Comparison of ENCODE assay signal across 8 cellular contexts in the genomic region with DNA sequence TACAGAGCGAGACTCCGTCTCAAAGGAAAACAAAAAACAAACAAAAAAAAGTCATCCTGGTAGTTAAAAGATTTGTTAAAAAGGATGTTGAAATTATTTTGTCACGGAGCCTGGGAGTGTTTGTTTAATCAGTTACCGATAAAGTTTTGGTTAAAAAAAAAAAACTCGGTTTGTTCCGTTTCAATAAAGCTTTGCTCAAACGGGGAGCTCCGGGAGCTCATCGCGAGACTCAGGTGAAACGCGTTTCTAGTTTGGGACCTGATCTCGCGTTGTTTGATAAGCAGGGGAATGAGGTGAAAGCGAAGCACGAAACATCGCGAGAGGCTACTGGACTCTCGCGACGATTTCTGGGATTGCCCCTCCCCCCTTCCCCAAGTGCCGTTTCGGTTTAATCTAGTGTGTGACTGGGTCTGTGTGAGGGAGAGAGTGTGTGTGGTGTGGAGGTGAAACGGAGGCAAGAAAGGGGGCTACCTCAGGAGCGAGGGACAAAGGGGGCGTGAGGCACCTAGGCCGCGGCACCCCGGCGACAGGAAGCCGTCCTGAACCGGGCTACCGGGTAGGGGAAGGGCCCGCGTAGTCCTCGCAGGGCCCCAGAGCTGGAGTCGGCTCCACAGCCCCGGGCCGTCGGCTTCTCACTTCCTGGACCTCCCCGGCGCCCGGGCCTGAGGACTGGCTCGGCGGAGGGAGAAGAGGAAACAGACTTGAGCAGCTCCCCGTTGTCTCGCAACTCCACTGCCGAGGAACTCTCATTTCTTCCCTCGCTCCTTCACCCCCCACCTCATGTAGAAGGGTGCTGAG. TPM values are rescaled to one million over a fixed set of nuclear protein-coding genes. Genes with fewer than 3 reads are reported as not detected.
DNase-seq lines count a peak whose midpoint lies in the region; ATAC-seq and TF ChIP-seq lines count a peak whose summit lies in the region.

Gene CDK12, plus strand, starts transcription at position 374 of the 798 bp plus-strand sequence. CDS start 586 bp downstream, outside the sequence.

- H3F3A ChIP-seq in DOHH2 (ENCODE audit: control insufficient read depth, insufficient read depth), result no peaks in the 10 kb centered on the region; the same call in 1 of the 2 replicates

- H3K27ac Mint-ChIP-seq in activated T-helper 2 cell treated with anti-CD3 and anti-CD28 coated beads, Interferon-gamma antibody, Interleukin-2, Interleukin-4, amounts not matched to agents 10 μg/mL and 5 μg/mL and 100 μg/mL, durations not matched to agents 14 hours and 24 hours and 36 hours, result peak within 1 kb of the TSS; percentile 99
- peak within 1 kb of the TSS; percentile 94 to 100 (median 96) for H3K27ac Mint-ChIP-seq in naive thymus-derived CD8-positive, alpha-beta T cell

- TF ChIP-seq CTCF in DOHH2 (IDR thresholded peaks at IDR 0.05; ENCODE audit: low read depth, low read length, poor library complexity, severe bottlenecking), result no peak
- TF ChIP-seq CTCF in RWPE2 (IDR thresholded peaks at IDR 0.05; ENCODE audit: poor library complexity, severe bottlenecking), result no peak
- no peak for TF ChIP-seq CTCF in fibroblast of mammary gland (conservative IDR thresholded peaks at IDR 0.05; ENCODE audit: control insufficient read depth, insufficient read depth, low read depth, low read length)

- POLR2A ChIA-PET in naive thymus-derived CD8-positive, alpha-beta T cell (lab: Charles Lee), result interaction anchor here (0.5 to 4.2 kb wide), 21 partner anchors 11 to 856 kb away, joined by 3 to 153 read pairs (median 3); partner anchors contain the start of genes CASC3, FBXL20, LRRC3C and MED1

- H3K27ac ChIP-seq in DOHH2 (ENCODE audit: low read depth, low read length) (peak within 1 kb of the TSS; percentile 81), RWPE2 (ENCODE audit: poor library complexity, severe bottlenecking) (peak within 1 kb of the TSS; percentile 75)

- H3K4me3 Mint-ChIP-seq in activated T-helper 2 cell treated with anti-CD3 and anti-CD28 coated beads, Interferon-gamma antibody, Interleukin-2, Interleukin-4, amounts not matched to agents 10 μg/mL and 5 μg/mL and 100 μg/mL, durations not matched to agents 14 hours and 24 hours and 36 hours (ENCODE audit: low read depth), result peak within 1 kb of the TSS; percentile 96
- peak within 1 kb of the TSS; percentile 88 to 99 (median 96) for H3K4me3 Mint-ChIP-seq in naive thymus-derived CD8-positive, alpha-beta T cell

- peaks cover 23% of the 10 kb centered on the region for H4K20me1 ChIP-seq in DOHH2 (ENCODE audit: control insufficient read depth, insufficient read depth, low read depth, low read length)

- peaks cover 39% of the 10 kb centered on the region for H3K36me3 Mint-ChIP-seq in activated T-helper 2 cell treated with anti-CD3 and anti-CD28 coated beads, Interferon-gamma antibody, Interleukin-2, Interleukin-4, amounts not matched to agents 10 μg/mL and 5 μg/mL and 100 μg/mL, durations not matched to agents 14 hours and 24 hours and 36 hours (ENCODE audit: low read depth)
- peaks cover 0 to 14% (median 0%) of the 10 kb centered on the region in 3 donors for H3K36me3 Mint-ChIP-seq in naive thymus-derived CD8-positive, alpha-beta T cell

- peak within 1 kb of the TSS; percentile 99 for H3K4me2 ChIP-seq in DOHH2 (ENCODE audit: low read length)

- intact Hi-C loops in activated T-helper 2 cell treated with anti-CD3 and anti-CD28 coated beads, Interferon-gamma antibody, Interleukin-2, Interleukin-4, amounts not matched to agents 10 μg/mL and 5 μg/mL and 100 μg/mL, durations not matched to agents 14 hours and 24 hours and 36 hours (cut with micrococcal nuclease), result loop anchor here (1.0 to 5.0 kb wide), 3 partner anchors 10 to 254 kb away; partner anchors contain the start of gene MED1

- ATAC-seq in RWPE2 (ENCODE audit: low read depth), result peak; percentile 74
- peak; percentile 83 to 85 for ATAC-seq in naive thymus-derived CD8-positive, alpha-beta T cell

- peaks cover 20% of the 10 kb centered on the region for H3K4me1 ChIP-seq in DOHH2 (ENCODE audit: control insufficient read depth, low read length)
- H3K4me1 ChIP-seq in RWPE2 (ENCODE audit: insufficient read depth, poor library complexity, severe bottlenecking), result no peaks in the 10 kb centered on the region

- H3K36me3 ChIP-seq in DOHH2 (ENCODE audit: control insufficient read depth, low read length) (peaks cover 38% of the 10 kb centered on the region), RWPE2 (ENCODE audit: low read depth) (peaks cover 16% of the 10 kb centered on the region)

- H3K9me3 Mint-ChIP-seq in activated T-helper 2 cell treated with anti-CD3 and anti-CD28 coated beads, Interferon-gamma antibody, Interleukin-2, Interleukin-4, amounts not matched to agents 10 μg/mL and 5 μg/mL and 100 μg/mL, durations not matched to agents 14 hours and 24 hours and 36 hours, result no peaks in the 10 kb centered on the region
- H3K9me3 Mint-ChIP-seq in naive thymus-derived CD8-positive, alpha-beta T cell, result peaks cover 0 to 4% (median 0%) of the 10 kb centered on the region in 9 donors

- peak within 1 kb of the TSS; percentile 100 for H3K4me3 ChIP-seq in DOHH2 (ENCODE audit: low read length)
- H3K4me3 ChIP-seq in RWPE2 (ENCODE audit: severe bottlenecking), result peak within 1 kb of the TSS; percentile 97
- peak within 1 kb of the TSS; percentile 89 for H3K4me3 ChIP-seq in fibroblast of mammary gland (ENCODE audit: control insufficient read depth, low read depth, low read length)

- DNase-seq in GOT3 (lab: John Stamatoyannopoulos, UW), result peak; percentile 89
- peak; percentile 99 for DNase-seq in LoVo (ENCODE audit: low spot score)
- peak; percentile 95 for DNase-seq in RWPE2 (ENCODE audit: low spot score)
- DNase-seq in activated T-helper 2 cell treated with anti-CD3 and anti-CD28 coated beads, Interferon-gamma antibody, Interleukin-2, Interleukin-4, amounts not matched to agents 10 μg/mL and 5 μg/mL and 100 μg/mL, durations not matched to agents 14 hours and 24 hours and 36 hours (ENCODE audit: low spot score), result peak; percentile 94
- DNase-seq in fibroblast of mammary gland (ENCODE audit: low read depth), result peak; percentile 100
- DNase-seq in naive thymus-derived CD8-positive, alpha-beta T cell, result peak; percentile 80 to 99 (median 96)
- DNase-seq in stimulated activated naive CD4-positive, alpha-beta T cell (lab: John Stamatoyannopoulos, UW), result peak; percentile 87 to 97 (median 96)

- no peaks in the 10 kb centered on the region for H3K27me3 Mint-ChIP-seq in activated T-helper 2 cell treated with anti-CD3 and anti-CD28 coated beads, Interferon-gamma antibody, Interleukin-2, Interleukin-4, amounts not matched to agents 10 μg/mL and 5 μg/mL and 100 μg/mL, durations not matched to agents 14 hours and 24 hours and 36 hours (ENCODE audit: low read depth)
- H3K27me3 Mint-ChIP-seq in naive thymus-derived CD8-positive, alpha-beta T cell, result peaks cover 0 to 3% (median 0%) of the 10 kb centered on the region in 5 donors

- no peaks in the 10 kb centered on the region for H3K9me2 ChIP-seq in DOHH2 (replicated peaks; ENCODE audit: control insufficient read depth, low read length)

- H3K27me3 ChIP-seq in DOHH2 (ENCODE audit: control insufficient read depth, low read length) (no peaks in the 10 kb centered on the region), RWPE2 (ENCODE audit: insufficient read depth, poor library complexity, severe bottlenecking) (no peaks in the 10 kb centered on the region)

- H3K9me3 ChIP-seq in DOHH2 (ENCODE audit: control insufficient read depth, insufficient read depth, low read length) (no peaks in the 10 kb centered on the region), RWPE2 (ENCODE audit: severe bottlenecking) (no peaks in the 10 kb centered on the region)

- peaks cover 53% of the 10 kb centered on the region for H3K79me2 ChIP-seq in DOHH2 (ENCODE audit: control insufficient read depth, low read length)

- H3K4me1 Mint-ChIP-seq in activated T-helper 2 cell treated with anti-CD3 and anti-CD28 coated beads, Interferon-gamma antibody, Interleukin-2, Interleukin-4, amounts not matched to agents 10 μg/mL and 5 μg/mL and 100 μg/mL, durations not matched to agents 14 hours and 24 hours and 36 hours (ENCODE audit: low read depth), result peaks cover 17% of the 10 kb centered on the region
- H3K4me1 Mint-ChIP-seq in naive thymus-derived CD8-positive, alpha-beta T cell, result peaks cover 15 to 48% (median 39%) of the 10 kb centered on the region in 4 donors

RNA-seq across cellular contexts. Expression of gene CDK12, which starts in this region (rescaled TPM):
- total RNA-seq in activated T-helper 2 cell treated with anti-CD3 and anti-CD28 coated beads, Interferon-gamma antibody, Interleukin-2, Interleukin-4, amounts not matched to agents 10 μg/mL and 5 μg/mL and 100 μg/mL, durations not matched to agents 14 hours and 24 hours and 36 hours, result 83.9 TPM in 2 replicates
- 100 to 1,000 TPM; 113 to 114 TPM for total RNA-seq in naive thymus-derived CD8-positive, alpha-beta T cell
- polyA plus RNA-seq in naive thymus-derived CD8-positive, alpha-beta T cell, result 1 to 10 TPM; 3.2 to 7.1 (median 5.5) TPM

Comparison
In these comparisons a context has a peak if more than half of its experiments do, and no peak if none do; other contexts are left out.
1. Peak in every context shown above with its lines: DNase-seq, ATAC-seq, H3K4me3 ChIP-seq and H3K27ac ChIP-seq.